Comparison of ENCODE assay signal across 13 cellular contexts in genomic region chr15:57079446-57079845, GRCh38.
A peak's percentile ranks its signal among the peaks of the same experiment; 100 is the strongest.
DNase-seq lines count a peak whose midpoint lies in the region; ATAC-seq and TF ChIP-seq lines count a peak whose summit lies in the region.
"Had no signal": no experiment of that assay in that cellular context is flagged by ENCODE, and none has a peak within 500 bp of the region (broad histone marks: within the 10 kb centered on the region; RNA-seq: fewer than 3 reads in every experiment).

No MANE protein-coding gene starts in this region.

- DNase-seq in CMK (ENCODE audit: low read depth) (peak; percentile 14), Kasumi-1 (lab: John Stamatoyannopoulos, UW) (peak; percentile 64 to 71), midbrain (lab: John Stamatoyannopoulos, UW) (peak; percentile 76), natural killer cell (no peak), NCI-H2196 (lab: John Stamatoyannopoulos, UW; ENCODE audit: unreplicated experiment) (no peak), activated T-cell treated with anti-CD3 and anti-CD28 coated beads for 4 hours (no peak)
- DNase-seq: C1 segment of cervical spinal cord, GM23248, NCI-H187 had no signal

- H3K4me1 Mint-ChIP-seq in brain = peaks cover 59% of the 10 kb centered on the region
- H3K4me1 Mint-ChIP-seq in natural killer cell = peaks cover 32 to 33% of the 10 kb centered on the region in 2 donors

- TF ChIP-seq POLR2A in GM18505 (IDR thresholded peaks at IDR 0.05; ENCODE audit: borderline replicate concordance, extremely low read depth, insufficient read depth, insufficient read length) = no peak

- H3K27me3 Mint-ChIP-seq in brain (no peaks in the 10 kb centered on the region), natural killer cell (ENCODE audit: low read depth in 2 of 2) (no peaks in the 10 kb centered on the region)

- peaks cover 5% of the 10 kb centered on the region for H3K36me3 Mint-ChIP-seq in brain
- H3K36me3 Mint-ChIP-seq in natural killer cell = no peaks in the 10 kb centered on the region

- intact Hi-C loops in natural killer cell (cut with micrococcal nuclease) = no loop called here

- H3K27ac Mint-ChIP-seq in brain (peak overlapping the region in 2 of 5 experiments; percentile 26 to 42), natural killer cell (peak overlapping the region in 1 of 2 donors; percentile 2)
- H3K27ac Mint-ChIP-seq: T-helper 1 cell treated with Interleukin-12 subunit alpha and Interleukin-12 subunit beta and Interleukin-4 antibody, amounts not matched to agents 30 μg/mL and 1 μg/mL, for 36 hours had no signal

- ATAC-seq in GM18505 (IDR thresholded peaks at IDR 0.05; ENCODE audit: unreplicated experiment) (no peak), natural killer cell (no peak)
- ATAC-seq: esophagus mucosa had no signal

- H3K4me3 Mint-ChIP-seq in brain = peak overlapping the region in 4 of 5 experiments; percentile 13 to 56 (median 23)
- no peak overlapping the region for H3K4me3 Mint-ChIP-seq in natural killer cell
- H3K4me3 Mint-ChIP-seq: T-helper 1 cell treated with Interleukin-12 subunit alpha and Interleukin-12 subunit beta and Interleukin-4 antibody, amounts not matched to agents 30 μg/mL and 1 μg/mL, for 36 hours had no signal

- TF ChIP-seq CTCF in brain (conservative IDR thresholded peaks at IDR 0.05) = no peak
- no peak for TF ChIP-seq CTCF in natural killer cell (IDR thresholded peaks at IDR 0.05)

- H3K9me3 Mint-ChIP-seq in brain (peaks cover 0 to 2% (median 0%) of the 10 kb centered on the region in 5 experiments), natural killer cell (no peaks in the 10 kb centered on the region)
- H3K9me3 Mint-ChIP-seq: T-helper 1 cell treated with Interleukin-12 subunit alpha and Interleukin-12 subunit beta and Interleukin-4 antibody, amounts not matched to agents 30 μg/mL and 1 μg/mL, for 36 hours had no signal

Comparison
In these comparisons a context has a peak if more than half of its experiments do, and no peak if none do; other contexts are left out.
1. DNase-seq: peak in CMK (single experiment), Kasumi-1 (2 of 2) and midbrain (single experiment); none in natural killer cell (single experiment), NCI-H2196 (single experiment) and activated T-cell treated with anti-CD3 and anti-CD28 coated beads for 4 hours (single experiment).